ENCODE assay signal across 8 cellular contexts in genomic region chr10:33334839-33335549, GRCh38. TPM values are rescaled to one million over a fixed set of nuclear protein-coding genes. Genes with fewer than 3 reads are reported as not detected.
DNase-seq lines count a peak whose midpoint lies in the region; ATAC-seq, FAIRE-seq and TF ChIP-seq lines count a peak whose summit lies in the region.

No MANE protein-coding gene starts in this region.

- H3K27ac Mint-ChIP-seq in activated naive CD4-positive, alpha-beta T cell treated with anti-CD3 and anti-CD28 coated beads for 36 hours = no peak overlapping the region
- peak overlapping the region; percentile 96 to 98 (median 98) for H3K27ac Mint-ChIP-seq in nephron

- H3K4me3 Mint-ChIP-seq in activated naive CD4-positive, alpha-beta T cell treated with anti-CD3 and anti-CD28 coated beads for 36 hours = peak overlapping the region; percentile 64
- H3K4me3 Mint-ChIP-seq in nephron = peak overlapping the region; percentile 88 to 97 (median 92)

- peaks cover 22% of the 10 kb centered on the region for H3K4me1 Mint-ChIP-seq in activated naive CD4-positive, alpha-beta T cell treated with anti-CD3 and anti-CD28 coated beads for 36 hours (ENCODE audit: low read depth)
- H3K4me1 Mint-ChIP-seq in nephron = peaks cover 28% of the 10 kb centered on the region

- FAIRE-seq in urothelium cell line (lab: Jason Lieb, UNC) = no peak

- TF ChIP-seq CTCF in GM10248 (IDR thresholded peaks at IDR 0.05; ENCODE audit: control extremely low read depth, extremely low read depth, low read depth, missing control alignments) = no peak
- peak; percentile 59 to 65 (median 61) for TF ChIP-seq CTCF in nephron (IDR thresholded peaks at IDR 0.05; ENCODE audit: unreplicated experiment in 3 of 3)

- CTCF ChIA-PET in GM10248 (lab: Yijun Ruan, JAX) = interaction anchor here (5.4 kb wide), 1 partner anchor 1303 kb away, joined by 54 read pairs; no protein-coding TSS in a partner anchor
- CTCF ChIA-PET in activated naive CD4-positive, alpha-beta T cell treated with anti-CD3 and anti-CD28 coated beads for 36 hours (lab: Charles Lee) = interaction anchor here (0.6 to 4.4 kb wide), 3 partner anchors 68 to 142 kb away, joined by 3 to 23 read pairs (median 3); no protein-coding TSS in a partner anchor

- H3K9me3 Mint-ChIP-seq in activated naive CD4-positive, alpha-beta T cell treated with anti-CD3 and anti-CD28 coated beads for 36 hours = no peaks in the 10 kb centered on the region
- no peaks in the 10 kb centered on the region for H3K9me3 Mint-ChIP-seq in nephron

- H3K27me3 Mint-ChIP-seq in activated naive CD4-positive, alpha-beta T cell treated with anti-CD3 and anti-CD28 coated beads for 36 hours (ENCODE audit: low read depth) = peaks cover 51% of the 10 kb centered on the region
- H3K27me3 Mint-ChIP-seq in nephron (ENCODE audit: low read depth) = no peaks in the 10 kb centered on the region

- H3K36me3 Mint-ChIP-seq in activated naive CD4-positive, alpha-beta T cell treated with anti-CD3 and anti-CD28 coated beads for 36 hours (ENCODE audit: low read depth) = no peaks in the 10 kb centered on the region
- peaks cover 24% of the 10 kb centered on the region for H3K36me3 Mint-ChIP-seq in nephron (ENCODE audit: low read depth)

- intact Hi-C loops in activated naive CD4-positive, alpha-beta T cell treated with anti-CD3 and anti-CD28 coated beads for 36 hours (cut with micrococcal nuclease) = loop anchor here (5.0 to 10.0 kb wide), 4 partner anchors 82 to 887 kb away; no protein-coding TSS in a partner anchor

- no peak for ATAC-seq in GM21390 (IDR thresholded peaks at IDR 0.05; ENCODE audit: unreplicated experiment)

- DNase-seq in 8988T = peak; percentile 84
- DNase-seq in GM10248 (ENCODE audit: extremely low spot score) = peak; percentile 26
- DNase-seq in NCI-H345 (lab: John Stamatoyannopoulos, UW) = peak; percentile 53
- peak; percentile 55 for DNase-seq in activated naive CD4-positive, alpha-beta T cell treated with anti-CD3 and anti-CD28 coated beads for 36 hours
- peak; percentile 38 for DNase-seq in foreskin melanocyte
- DNase-seq in urothelium cell line (ENCODE audit: low spot score) = peak; percentile 66

- POLR2A ChIA-PET in GM10248 (lab: Yijun Ruan, JAX) = no interaction called here

RNA-seq across cellular contexts. Expression of gene NRP1, which starts 0.5 kb away (rescaled TPM):
- total RNA-seq in activated naive CD4-positive, alpha-beta T cell treated with anti-CD3 and anti-CD28 coated beads for 36 hours = under 1 TPM in 1 of 2 experiments, not detected in 1; 0.10 TPM

Comparison
In these comparisons a context has a peak if more than half of its experiments do, and no peak if none do; other contexts are left out.
1. DNase-seq: peak in every context shown above with its lines; median percentile 84 in 8988T; 66 in urothelium cell line; 55 in activated naive CD4-positive, alpha-beta T cell treated with anti-CD3 and anti-CD28 coated beads for 36 hours; 53 in NCI-H345; 38 in foreskin melanocyte; 26 in GM10248.